Comparison of ENCODE assay signal across 14 cellular contexts in genomic region chr20:54345817-54346216, GRCh38.
DNase-seq lines count a peak whose midpoint lies in the region; ATAC-seq, FAIRE-seq and TF ChIP-seq lines count a peak whose summit lies in the region.
"Had no signal": no experiment of that assay in that cellular context is flagged by ENCODE, and none has a peak within 500 bp of the region (broad histone marks: within the 10 kb centered on the region; RNA-seq: fewer than 3 reads in every experiment).

No MANE protein-coding gene starts in this region.

- peak overlapping the region; percentile 24 to 87 (median 49); a peak in 18 of 22 replicates for H3K4me2 ChIP-seq in BLaER1 treated with 17β-estradiol and CSF1 and Interleukin-3, amounts not matched to agents 10 nM and 100 nM
- no peak overlapping the region for H3K4me2 ChIP-seq in GM12878 (ENCODE audit: control insufficient read depth, insufficient read depth)

- TF ChIP-seq POLR2A in GM12878 (IDR thresholded peaks at IDR 0.05; ENCODE audit: low read depth, low read length) (no peak), esophagus muscularis mucosa (IDR thresholded peaks at IDR 0.05; ENCODE audit: low read depth) (no peak), erythroblast (IDR thresholded peaks at IDR 0.05; ENCODE audit: low read length) (no peak)

- TF ChIP-seq CTCF in GM12878 (IDR thresholded peaks at IDR 0.05 in 2 of 3, conservative IDR thresholded peaks at IDR 0.05 in 1 of 3; ENCODE audit: control insufficient read depth in 2 of 3, extremely low read depth in 1 of 3, insufficient read depth in 1 of 3, low read depth in 3 of 3, low read length in 3 of 3) (no peak), esophagus muscularis mucosa (IDR thresholded peaks at IDR 0.05) (no peak)

- H3K27ac ChIP-seq in BLaER1 treated with 17β-estradiol and CSF1 and Interleukin-3, amounts not matched to agents 10 nM and 100 nM = peak overlapping the region in 8 of 11 experiments; percentile 1 to 70 (median 38); a peak in 11 of 22 replicates
- H3K27ac ChIP-seq in GM12878 (ENCODE audit: control insufficient read depth, insufficient read depth) = no peak overlapping the region
- H3K27ac ChIP-seq in esophagus muscularis mucosa (replicated peaks in 1 of 4) = no peak overlapping the region
- H3K27ac ChIP-seq: ovary had no signal

- CTCF ChIA-PET in GM12878 (lab: Yijun Ruan, JAX) = no interaction called here

- in situ Hi-C loops in GM12878 (cut with MboI) = no loop called here

- H4K20me1 ChIP-seq in BLaER1 treated with 17β-estradiol and CSF1 and Interleukin-3, amounts not matched to agents 10 nM and 100 nM = no peaks in the 10 kb centered on the region
- H4K20me1 ChIP-seq in GM12878 (ENCODE audit: control insufficient read depth, insufficient read depth) = no peaks in the 10 kb centered on the region

- no peak overlapping the region for H3K4me3 ChIP-seq in BLaER1 treated with 17β-estradiol and CSF1 and Interleukin-3, amounts not matched to agents 10 nM and 100 nM
- no peak overlapping the region for H3K4me3 ChIP-seq in GM12878
- no peak overlapping the region for H3K4me3 ChIP-seq in esophagus muscularis mucosa
- H3K4me3 ChIP-seq: ovary had no signal

- TF ChIP-seq RAD21 in GM12878 (IDR thresholded peaks at IDR 0.05; ENCODE audit: insufficient read depth, low read depth, low read length) = no peak

- SMC1A ChIA-PET in GM12878 (lab: Charles Lee; ENCODE audit: uncharacterized antibody, unreplicated experiment) = no interaction called here

- peaks cover 8 to 63% (median 24%) of the 10 kb centered on the region in 10 experiments; a peak in 19 of 20 replicates for H3K4me1 ChIP-seq in BLaER1 treated with 17β-estradiol and CSF1 and Interleukin-3, amounts not matched to agents 10 nM and 100 nM
- H3K4me1 ChIP-seq in GM12878 (ENCODE audit: control insufficient read depth, insufficient read depth, low read length) = no peaks in the 10 kb centered on the region
- H3K4me1 ChIP-seq in esophagus muscularis mucosa = peaks cover 0 to 12% (median 11%) of the 10 kb centered on the region in 4 donors

- no TSS peak for BruUV-seq in GM12878 (replicated peaks; lab: Mats Ljungman, UMichigan)

- no peak for FAIRE-seq in GM12878 (lab: Jason Lieb, UNC)

- WGBS in GM12878 (ENCODE audit: insufficient coverage, insufficient replicate concordance, low lambda C conversion rate, missing lambda C conversion rate) = 0% methylated on average over 2 of the region's 2 CpGs
- WGBS in esophagus muscularis mucosa = 73% methylated on average over 2 of the region's 2 CpGs

- no peak overlapping the region for H2AFZ ChIP-seq in GM12878 (ENCODE audit: control insufficient read depth, low read depth, low read length)

- DNase-seq in GM12878 (ENCODE audit: low read depth, low spot score) (no peak), medulla oblongata (ENCODE audit: extremely low spot score) (peak; percentile 5), esophagus muscularis mucosa (ENCODE audit: extremely low spot score) (no peak), erythroblast (lab: John Stamatoyannopoulos, UW) (no peak), NCI-H2196 (lab: John Stamatoyannopoulos, UW; ENCODE audit: unreplicated experiment) (no peak)
- DNase-seq: activated naive CD4-positive, alpha-beta T cell treated with anti-CD3 and anti-CD28 coated beads for 36 hours; caudate nucleus; DND-41; NCI-H1930; ovary; stimulated activated CD4-positive, alpha-beta T cell treated with anti-CD3 and anti-CD28 coated beads, Interleukin-12 subunit alpha, Interleukin-12 subunit beta, amount 100 ng/mL, for 4 hours had no signal

- POLR2A ChIA-PET in GM12878 (lab: Charles Lee) = no interaction called here

- no peaks in the 10 kb centered on the region for H3K27me3 ChIP-seq in BLaER1 treated with 17β-estradiol and CSF1 and Interleukin-3, amounts not matched to agents 10 nM and 100 nM
- H3K27me3 ChIP-seq in GM12878 (replicated peaks in 1 of 2; ENCODE audit: control insufficient read depth in 2 of 2, insufficient read depth in 2 of 2, low read length in 1 of 2) (no peaks in the 10 kb centered on the region), esophagus muscularis mucosa (no peaks in the 10 kb centered on the region)
- H3K27me3 ChIP-seq: ovary had no signal

- no peaks in the 10 kb centered on the region for H3K36me3 ChIP-seq in BLaER1 treated with 17β-estradiol and CSF1 and Interleukin-3, amounts not matched to agents 10 nM and 100 nM
- H3K36me3 ChIP-seq in GM12878 (ENCODE audit: control insufficient read depth in 2 of 2, insufficient read depth in 2 of 2, low read length in 1 of 2) = no peaks in the 10 kb centered on the region
- H3K36me3 ChIP-seq in esophagus muscularis mucosa = no peaks in the 10 kb centered on the region
- H3K36me3 ChIP-seq: ovary had no signal

- intact Hi-C loops in GM12878 (cut with micrococcal nuclease; ENCODE audit: unreplicated experiment) (no loop called here), esophagus muscularis mucosa (cut with DNase I) (no loop called here)

- H3K9me3 ChIP-seq in BLaER1 treated with 17β-estradiol and CSF1 and Interleukin-3, amounts not matched to agents 10 nM and 100 nM (replicated peaks in 1 of 11) = peaks cover 0 to 10% (median 0%) of the 10 kb centered on the region in 11 experiments; a peak in 2 of 22 replicates
- no peaks in the 10 kb centered on the region for H3K9me3 ChIP-seq in GM12878 (replicated peaks; ENCODE audit: control insufficient read depth, insufficient read depth, low read length)
- H3K9me3 ChIP-seq in esophagus muscularis mucosa = no peaks in the 10 kb centered on the region
- H3K9me3 ChIP-seq: ovary had no signal

- no peaks in the 10 kb centered on the region for H3K79me2 ChIP-seq in GM12878 (ENCODE audit: control insufficient read depth, insufficient read depth, low read length)

- peak; percentile 9 for ATAC-seq in HG03432 (IDR thresholded peaks at IDR 0.05; ENCODE audit: unreplicated experiment)
- ATAC-seq in GM12878 = peak; percentile 27
- no peak for ATAC-seq in GM21423 (IDR thresholded peaks at IDR 0.05; ENCODE audit: unreplicated experiment)

- TF ChIP-seq EP300 in GM12878 (IDR thresholded peaks at IDR 0.05; ENCODE audit: borderline replicate concordance in 1 of 2, control insufficient read depth in 1 of 2, low read depth in 2 of 2, low read length in 2 of 2) (no peak), esophagus muscularis mucosa (IDR thresholded peaks at IDR 0.05) (no peak)

- RAD21 ChIA-PET in GM12878 (lab: Charles Lee; ENCODE audit: unreplicated experiment) = no interaction called here

- H3K9ac ChIP-seq in BLaER1 treated with 17β-estradiol and CSF1 and Interleukin-3, amounts not matched to agents 10 nM and 100 nM = peak overlapping the region in 1 of 11 experiments; percentile 10; a peak in 2 of 22 replicates
- H3K9ac ChIP-seq in GM12878 (ENCODE audit: control insufficient read depth, insufficient read depth, low read length) = no peak overlapping the region

TF ChIP-seq in GM12878, 131 proteins besides CTCF, POLR2A, EP300 and RAD21 (continues in another document):
- TF ChIP-seq POLR2AphosphoS2 (IDR thresholded peaks at IDR 0.05; ENCODE audit: low read depth, low read length) = no peak
- TF ChIP-seq, protein P1, sequence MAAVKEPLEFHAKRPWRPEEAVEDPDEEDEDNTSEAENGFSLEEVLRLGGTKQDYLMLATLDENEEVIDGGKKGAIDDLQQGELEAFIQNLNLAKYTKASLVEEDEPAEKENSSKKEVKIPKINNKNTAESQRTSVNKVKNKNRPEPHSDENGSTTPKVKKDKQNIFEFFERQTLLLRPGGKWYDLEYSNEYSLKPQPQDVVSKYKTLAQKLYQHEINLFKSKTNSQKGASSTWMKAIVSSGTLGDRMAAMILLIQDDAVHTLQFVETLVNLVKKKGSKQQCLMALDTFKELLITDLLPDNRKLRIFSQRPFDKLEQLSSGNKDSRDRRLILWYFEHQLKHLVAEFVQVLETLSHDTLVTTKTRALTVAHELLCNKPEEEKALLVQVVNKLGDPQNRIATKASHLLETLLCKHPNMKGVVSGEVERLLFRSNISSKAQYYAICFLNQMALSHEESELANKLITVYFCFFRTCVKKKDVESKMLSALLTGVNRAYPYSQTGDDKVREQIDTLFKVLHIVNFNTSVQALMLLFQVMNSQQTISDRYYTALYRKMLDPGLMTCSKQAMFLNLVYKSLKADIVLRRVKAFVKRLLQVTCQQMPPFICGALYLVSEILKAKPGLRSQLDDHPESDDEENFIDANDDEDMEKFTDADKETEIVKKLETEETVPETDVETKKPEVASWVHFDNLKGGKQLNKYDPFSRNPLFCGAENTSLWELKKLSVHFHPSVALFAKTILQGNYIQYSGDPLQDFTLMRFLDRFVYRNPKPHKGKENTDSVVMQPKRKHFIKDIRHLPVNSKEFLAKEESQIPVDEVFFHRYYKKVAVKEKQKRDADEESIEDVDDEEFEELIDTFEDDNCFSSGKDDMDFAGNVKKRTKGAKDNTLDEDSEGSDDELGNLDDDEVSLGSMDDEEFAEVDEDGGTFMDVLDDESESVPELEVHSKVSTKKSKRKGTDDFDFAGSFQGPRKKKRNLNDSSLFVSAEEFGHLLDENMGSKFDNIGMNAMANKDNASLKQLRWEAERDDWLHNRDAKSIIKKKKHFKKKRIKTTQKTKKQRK (IDR thresholded peaks at IDR 0.05; ENCODE audit: low read depth, low read length) = no peak
- TF ChIP-seq USF2 (IDR thresholded peaks at IDR 0.05; ENCODE audit: borderline replicate concordance, low read depth, low read length) = no peak
- TF ChIP-seq GABPA (IDR thresholded peaks at IDR 0.05; ENCODE audit: low read depth) = no peak
- TF ChIP-seq IRF4 (IDR thresholded peaks at IDR 0.05; ENCODE audit: low read depth, low read length) = no peak
- TF ChIP-seq HDAC6 (IDR thresholded peaks at IDR 0.05; ENCODE audit: unreplicated experiment) = no peak

Comparison
In these comparisons a context has a peak if more than half of its experiments do, and no peak if none do; other contexts are left out.
1. H3K27ac ChIP-seq: peak in BLaER1 treated with 17β-estradiol and CSF1 and Interleukin-3, amounts not matched to agents 10 nM and 100 nM (8 of 11); none in GM12878 (single experiment) and esophagus muscularis mucosa (0 of 4).